12 cellular contexts compared by ENCODE assay signal in genomic region chr17:21678451-21679081, GRCh38. TPM values are rescaled to one million over a fixed set of nuclear protein-coding genes. Genes with fewer than 3 reads are reported as not detected.
DNase-seq lines count a peak whose midpoint lies in the region; ATAC-seq and TF ChIP-seq lines count a peak whose summit lies in the region.
"Had no signal": no experiment of that assay in that cellular context is flagged by ENCODE, and none has a peak within 500 bp of the region (broad histone marks: within the 10 kb centered on the region; RNA-seq: fewer than 3 reads in every experiment).

No MANE protein-coding gene starts in this region.

- TF ChIP-seq CTCF in suprapubic skin (IDR thresholded peaks at IDR 0.05): no peak

- no peak overlapping the region for H3K4me3 Mint-ChIP-seq in activated T-cell treated with anti-CD3 and anti-CD28 coated beads, Interleukin-2, amount 50 U/mL, for 24 hours
- no peak overlapping the region for H3K4me3 Mint-ChIP-seq in activated T-cell treated with anti-CD3 and anti-CD28 coated beads, Interleukin-2, amount 50 U/mL, for 72 hours
- H3K4me3 Mint-ChIP-seq: memory B cell; stimulated activated naive CD8-positive, alpha-beta T cell treated with anti-CD3 and anti-CD28 coated beads, Interleukin-15, Interleukin-2, amounts not matched to agents 100 ng/mL and 50 ng/mL, for 24 hours had no signal

- no peaks in the 10 kb centered on the region for H3K27me3 Mint-ChIP-seq in activated T-cell treated with anti-CD3 and anti-CD28 coated beads, Interleukin-2, amount 50 U/mL, for 24 hours
- H3K27me3 Mint-ChIP-seq in activated T-cell treated with anti-CD3 and anti-CD28 coated beads, Interleukin-2, amount 50 U/mL, for 72 hours (ENCODE audit: low read depth): peaks cover 6% of the 10 kb centered on the region
- H3K27me3 Mint-ChIP-seq: memory B cell; stimulated activated naive CD8-positive, alpha-beta T cell treated with anti-CD3 and anti-CD28 coated beads, Interleukin-15, Interleukin-2, amounts not matched to agents 100 ng/mL and 50 ng/mL, for 24 hours had no signal

- WGBS in suprapubic skin: 73% methylated on average over 23 of the region's 41 CpGs

- no peaks in the 10 kb centered on the region for H3K4me1 Mint-ChIP-seq in activated T-cell treated with anti-CD3 and anti-CD28 coated beads, Interleukin-2, amount 50 U/mL, for 24 hours (ENCODE audit: low read depth)
- no peaks in the 10 kb centered on the region for H3K4me1 Mint-ChIP-seq in activated T-cell treated with anti-CD3 and anti-CD28 coated beads, Interleukin-2, amount 50 U/mL, for 72 hours (ENCODE audit: low read depth)
- H3K4me1 Mint-ChIP-seq: memory B cell had no signal

- H3K4me1 ChIP-seq in suprapubic skin: no peaks in the 10 kb centered on the region
- H3K4me1 ChIP-seq: gastrocnemius medialis had no signal

- peak; percentile 26 for DNase-seq in activated T-cell treated with anti-CD3 and anti-CD28 coated beads, Interleukin-2, amount 50 U/mL, for 24 hours
- DNase-seq in activated T-cell treated with anti-CD3 and anti-CD28 coated beads, Interleukin-2, amount 50 U/mL, for 72 hours: no peak
- peak; percentile 46 to 75 for DNase-seq in NCI-H1930 (lab: John Stamatoyannopoulos, UW)
- peak; percentile 41 for DNase-seq in cerebellar cortex (ENCODE audit: low spot score)
- DNase-seq in suprapubic skin (ENCODE audit: low spot score in 2 of 2): peak; percentile 45 to 77
- DNase-seq in NAMALWA (ENCODE audit: low spot score): no peak
- DNase-seq: gastrocnemius medialis, NCI-H1105 treated with DMSO at 0.1 percent for 48 hours had no signal

- TF ChIP-seq POLR2A in suprapubic skin (IDR thresholded peaks at IDR 0.05): no peak

- peaks cover 2% of the 10 kb centered on the region for H3K27me3 ChIP-seq in suprapubic skin
- H3K27me3 ChIP-seq: gastrocnemius medialis had no signal

- TF ChIP-seq EP300 in suprapubic skin (IDR thresholded peaks at IDR 0.05): no peak

- no peaks in the 10 kb centered on the region for H3K36me3 ChIP-seq in suprapubic skin
- H3K36me3 ChIP-seq: gastrocnemius medialis had no signal

- no peak overlapping the region for H3K27ac ChIP-seq in suprapubic skin
- H3K27ac ChIP-seq: gastrocnemius medialis had no signal

- no peaks in the 10 kb centered on the region for H3K36me3 Mint-ChIP-seq in activated T-cell treated with anti-CD3 and anti-CD28 coated beads, Interleukin-2, amount 50 U/mL, for 24 hours (ENCODE audit: low read depth)
- peaks cover 2 to 5% of the 10 kb centered on the region in 2 donors for H3K36me3 Mint-ChIP-seq in activated T-cell treated with anti-CD3 and anti-CD28 coated beads, Interleukin-2, amount 50 U/mL, for 72 hours (ENCODE audit: insufficient read depth in 2 of 2)

- H3K9me3 Mint-ChIP-seq in activated T-cell treated with anti-CD3 and anti-CD28 coated beads, Interleukin-2, amount 50 U/mL, for 24 hours: peaks cover 3% of the 10 kb centered on the region
- H3K9me3 Mint-ChIP-seq in activated T-cell treated with anti-CD3 and anti-CD28 coated beads, Interleukin-2, amount 50 U/mL, for 72 hours: peaks cover 0 to 3% of the 10 kb centered on the region in 2 donors
- H3K9me3 Mint-ChIP-seq: stimulated activated naive CD8-positive, alpha-beta T cell treated with anti-CD3 and anti-CD28 coated beads, Interleukin-15, Interleukin-2, amounts not matched to agents 100 ng/mL and 50 ng/mL, for 24 hours had no signal

- peaks cover 4% of the 10 kb centered on the region for H3K9me3 ChIP-seq in suprapubic skin
- H3K9me3 ChIP-seq: gastrocnemius medialis had no signal

- no peak overlapping the region for H3K4me3 ChIP-seq in suprapubic skin
- H3K4me3 ChIP-seq: gastrocnemius medialis had no signal

- no peak overlapping the region for H3K27ac Mint-ChIP-seq in activated T-cell treated with anti-CD3 and anti-CD28 coated beads, Interleukin-2, amount 50 U/mL, for 24 hours
- H3K27ac Mint-ChIP-seq in activated T-cell treated with anti-CD3 and anti-CD28 coated beads, Interleukin-2, amount 50 U/mL, for 72 hours: no peak overlapping the region
- H3K27ac Mint-ChIP-seq: memory B cell; stimulated activated naive CD8-positive, alpha-beta T cell treated with anti-CD3 and anti-CD28 coated beads, Interleukin-15, Interleukin-2, amounts not matched to agents 100 ng/mL and 50 ng/mL, for 24 hours had no signal

- ATAC-seq in activated T-cell treated with anti-CD3 and anti-CD28 coated beads, Interleukin-2, amount 50 U/mL, for 72 hours (replicated peaks in 1 of 2): no peak
- ATAC-seq in GM19023 (IDR thresholded peaks at IDR 0.05; ENCODE audit: unreplicated experiment) (no peak), GM18867 (IDR thresholded peaks at IDR 0.05; ENCODE audit: unreplicated experiment) (no peak)
- ATAC-seq: gastrocnemius medialis had no signal

RNA-seq across cellular contexts. Expression of gene KCNJ18, which starts 13.8 kb away (rescaled TPM):
- not detected for total RNA-seq in activated T-cell treated with anti-CD3 and anti-CD28 coated beads, Interleukin-2, amount 50 U/mL, for 72 hours
- 10 to 100 TPM in 3 of 4 donors, 1 to 10 TPM in 1; 2.3 to 32.9 (median 19.3) TPM for total RNA-seq in suprapubic skin
- total RNA-seq: gastrocnemius medialis had no signal

Comparison
In these comparisons a context has a peak if more than half of its experiments do, and no peak if none do; other contexts are left out.
1. DNase-seq: peak in activated T-cell treated with anti-CD3 and anti-CD28 coated beads, Interleukin-2, amount 50 U/mL, for 24 hours (single experiment), NCI-H1930 (2 of 2), cerebellar cortex (single experiment) and suprapubic skin (2 of 2); none in activated T-cell treated with anti-CD3 and anti-CD28 coated beads, Interleukin-2, amount 50 U/mL, for 72 hours (0 of 2) and NAMALWA (single experiment).